Comparison of ENCODE assay signal across 16 cellular contexts in genomic region chr1:19029191-19030085, GRCh38.
DNase-seq lines count a peak whose midpoint lies in the region; ATAC-seq, FAIRE-seq and TF ChIP-seq lines count a peak whose summit lies in the region.
"Had no signal": no experiment of that assay in that cellular context is flagged by ENCODE, and none has a peak within 500 bp of the region (broad histone marks: within the 10 kb centered on the region; RNA-seq: fewer than 3 reads in every experiment).

No MANE protein-coding gene starts in this region.

- H3K27me3 ChIP-seq in bronchial epithelial cell (ENCODE audit: control insufficient read depth, insufficient read depth, low read length), result no peaks in the 10 kb centered on the region
- H3K27me3 ChIP-seq in lower lobe of right lung (ENCODE audit: low read depth), result no peaks in the 10 kb centered on the region
- no peaks in the 10 kb centered on the region for H3K27me3 ChIP-seq in CD4-positive, alpha-beta memory T cell (ENCODE audit: insufficient read depth, low read length)

- DNase-seq in CD1c-positive myeloid dendritic cell (ENCODE audit: extremely low spot score), result peak; percentile 15
- peak; percentile 74 for DNase-seq in HPDE6-E6E7 (ENCODE audit: extremely low spot score)
- DNase-seq in bronchial epithelial cell (ENCODE audit: low read depth), result peak; percentile 68
- no peak for DNase-seq in lower lobe of right lung
- DNase-seq in CD4-positive, alpha-beta memory T cell, result no peak
- DNase-seq in NCI-H1436 (lab: John Stamatoyannopoulos, UW), result no peak
- DNase-seq: anterior cingulate cortex; GF-D8; NCI-H1436 treated with DMSO at 0.1 percent for 48 hours; stimulated activated naive CD8-positive, alpha-beta T cell treated with anti-CD3 and anti-CD28 coated beads, Interleukin-15, amount 100 ng/mL, for 72 hours had no signal

- POLR2A ChIA-PET in CD4-positive, alpha-beta memory T cell (lab: Charles Lee; ENCODE audit: partially characterized antibody), result no interaction called here

- H3K4me3 ChIP-seq in bronchial epithelial cell (ENCODE audit: low read depth, low read length) (no peak overlapping the region), lower lobe of right lung (no peak overlapping the region)
- H3K4me3 ChIP-seq in CD4-positive, alpha-beta memory T cell (ENCODE audit: low read length in 2 of 2), result no peak overlapping the region

- peaks cover 0 to 9% (median 3%) of the 10 kb centered on the region in 4 donors for H3K4me1 Mint-ChIP-seq in CD4-positive, alpha-beta memory T cell
- H3K4me1 Mint-ChIP-seq: stimulated activated naive CD8-positive, alpha-beta T cell treated with anti-CD3 and anti-CD28 coated beads, Interleukin-15, amount 100 ng/mL, for 72 hours had no signal

- CTCF ChIA-PET in CD4-positive, alpha-beta memory T cell (lab: Charles Lee; ENCODE audit: partially characterized antibody), result no interaction called here

- H3K27me3 Mint-ChIP-seq in CD4-positive, alpha-beta memory T cell, result peaks cover 0 to 7% of the 10 kb centered on the region in 2 donors

- TF ChIP-seq CTCF in bronchial epithelial cell (IDR thresholded peaks at IDR 0.05; ENCODE audit: insufficient read depth, low read length, severe bottlenecking), result no peak
- no peak for TF ChIP-seq CTCF in lower lobe of right lung (IDR thresholded peaks at IDR 0.05)

- H3K27ac Mint-ChIP-seq in CD4-positive, alpha-beta memory T cell, result no peak overlapping the region
- H3K27ac Mint-ChIP-seq: stimulated activated naive CD8-positive, alpha-beta T cell treated with anti-CD3 and anti-CD28 coated beads, Interleukin-15, amount 100 ng/mL, for 72 hours had no signal

- H3K9me3 Mint-ChIP-seq in CD4-positive, alpha-beta memory T cell, result peaks cover 0 to 4% (median 0%) of the 10 kb centered on the region in 8 donors
- H3K9me3 Mint-ChIP-seq: stimulated activated naive CD8-positive, alpha-beta T cell treated with anti-CD3 and anti-CD28 coated beads, Interleukin-15, amount 100 ng/mL, for 72 hours had no signal

- H3K36me3 Mint-ChIP-seq in CD4-positive, alpha-beta memory T cell, result peaks cover 0 to 3% of the 10 kb centered on the region in 2 donors

- intact Hi-C loops in lower lobe of right lung (cut with DNase I), result no loop called here
- intact Hi-C loops in CD4-positive, alpha-beta memory T cell (cut with micrococcal nuclease), result no loop called here

- ATAC-seq in lower lobe of right lung, result peak; percentile 39 to 61
- ATAC-seq in HG02973 (IDR thresholded peaks at IDR 0.05; ENCODE audit: unreplicated experiment), result no peak
- ATAC-seq in GM21390 (IDR thresholded peaks at IDR 0.05; ENCODE audit: unreplicated experiment), result no peak
- ATAC-seq: HCT116; right cardiac atrium; stimulated activated naive CD8-positive, alpha-beta T cell treated with anti-CD3 and anti-CD28 coated beads, Interleukin-15, amount 100 ng/mL, for 72 hours had no signal

- no peak for FAIRE-seq in bronchial epithelial cell (lab: Jason Lieb, UNC)
- FAIRE-seq: islet of Langerhans had no signal

- no peak overlapping the region for H3K4me3 Mint-ChIP-seq in CD4-positive, alpha-beta memory T cell
- H3K4me3 Mint-ChIP-seq: stimulated activated naive CD8-positive, alpha-beta T cell treated with anti-CD3 and anti-CD28 coated beads, Interleukin-15, amount 100 ng/mL, for 72 hours had no signal

- no peaks in the 10 kb centered on the region for H3K4me1 ChIP-seq in lower lobe of right lung
- H3K4me1 ChIP-seq in CD4-positive, alpha-beta memory T cell (ENCODE audit: insufficient read depth, low read length), result no peaks in the 10 kb centered on the region

- no peaks in the 10 kb centered on the region for H3K9me3 ChIP-seq in lower lobe of right lung
- no peaks in the 10 kb centered on the region for H3K9me3 ChIP-seq in CD4-positive, alpha-beta memory T cell (ENCODE audit: control insufficient read depth in 1 of 2, low read length in 2 of 2)

- no peaks in the 10 kb centered on the region for H3K36me3 ChIP-seq in bronchial epithelial cell (ENCODE audit: control insufficient read depth, insufficient read depth, low read length)
- no peaks in the 10 kb centered on the region for H3K36me3 ChIP-seq in lower lobe of right lung
- no peaks in the 10 kb centered on the region for H3K36me3 ChIP-seq in CD4-positive, alpha-beta memory T cell (ENCODE audit: insufficient read depth, low read length)

- H3K27ac ChIP-seq in lower lobe of right lung, result no peak overlapping the region
- H3K27ac ChIP-seq in CD4-positive, alpha-beta memory T cell (ENCODE audit: low read depth, low read length), result no peak overlapping the region
- H3K27ac ChIP-seq: C4-2B had no signal

Comparison
In these comparisons a context has a peak if more than half of its experiments do, and no peak if none do; other contexts are left out.
1. DNase-seq: peak in CD1c-positive myeloid dendritic cell (single experiment), HPDE6-E6E7 (single experiment) and bronchial epithelial cell (single experiment); none in lower lobe of right lung (single experiment), CD4-positive, alpha-beta memory T cell (0 of 5) and NCI-H1436 (single experiment).
2. ATAC-seq: peak in lower lobe of right lung (2 of 2); none in HG02973 (single experiment) and GM21390 (single experiment).